ENCODE assay signal across 1 cellular context in the genomic region with DNA sequence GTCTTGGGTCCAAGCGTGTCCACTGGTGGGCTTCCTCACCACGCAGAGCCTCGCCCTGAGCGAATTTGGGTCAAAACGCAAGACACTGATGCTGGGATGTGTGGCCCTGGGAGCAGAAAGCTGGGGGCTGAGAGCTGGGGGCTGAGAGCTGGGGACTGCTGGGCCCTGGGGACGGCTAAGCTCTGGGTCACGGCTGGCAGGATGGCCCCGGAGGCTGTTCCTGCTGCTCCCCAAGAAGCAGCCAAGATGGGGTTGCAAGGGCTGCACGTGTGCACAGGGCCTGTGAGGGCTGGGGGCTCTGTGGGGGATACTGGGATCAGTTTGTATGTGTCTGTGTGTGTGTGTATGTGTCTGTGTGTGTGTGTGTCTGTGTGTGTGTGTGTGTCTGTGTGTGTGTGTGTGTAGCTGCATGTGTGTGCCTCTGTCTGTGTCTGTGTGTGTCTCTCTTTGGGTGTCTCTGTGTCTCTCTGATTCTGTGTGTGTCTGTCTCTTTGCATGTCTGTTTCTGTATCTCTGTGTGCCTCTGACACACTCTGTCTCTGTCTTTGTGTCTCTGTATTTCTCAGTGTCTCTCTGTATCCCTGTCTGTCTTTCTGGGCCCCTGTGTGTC.
A peak's percentile ranks its signal among the peaks of the same experiment; 100 is the strongest.
TF ChIP-seq lines count a peak whose summit lies in the region.

No MANE protein-coding gene starts in this region.

TF ChIP-seq in HepG2, 621 proteins besides CTCF, POLR2A, EP300 and RAD21:
- TF ChIP-seq, protein P1, sequence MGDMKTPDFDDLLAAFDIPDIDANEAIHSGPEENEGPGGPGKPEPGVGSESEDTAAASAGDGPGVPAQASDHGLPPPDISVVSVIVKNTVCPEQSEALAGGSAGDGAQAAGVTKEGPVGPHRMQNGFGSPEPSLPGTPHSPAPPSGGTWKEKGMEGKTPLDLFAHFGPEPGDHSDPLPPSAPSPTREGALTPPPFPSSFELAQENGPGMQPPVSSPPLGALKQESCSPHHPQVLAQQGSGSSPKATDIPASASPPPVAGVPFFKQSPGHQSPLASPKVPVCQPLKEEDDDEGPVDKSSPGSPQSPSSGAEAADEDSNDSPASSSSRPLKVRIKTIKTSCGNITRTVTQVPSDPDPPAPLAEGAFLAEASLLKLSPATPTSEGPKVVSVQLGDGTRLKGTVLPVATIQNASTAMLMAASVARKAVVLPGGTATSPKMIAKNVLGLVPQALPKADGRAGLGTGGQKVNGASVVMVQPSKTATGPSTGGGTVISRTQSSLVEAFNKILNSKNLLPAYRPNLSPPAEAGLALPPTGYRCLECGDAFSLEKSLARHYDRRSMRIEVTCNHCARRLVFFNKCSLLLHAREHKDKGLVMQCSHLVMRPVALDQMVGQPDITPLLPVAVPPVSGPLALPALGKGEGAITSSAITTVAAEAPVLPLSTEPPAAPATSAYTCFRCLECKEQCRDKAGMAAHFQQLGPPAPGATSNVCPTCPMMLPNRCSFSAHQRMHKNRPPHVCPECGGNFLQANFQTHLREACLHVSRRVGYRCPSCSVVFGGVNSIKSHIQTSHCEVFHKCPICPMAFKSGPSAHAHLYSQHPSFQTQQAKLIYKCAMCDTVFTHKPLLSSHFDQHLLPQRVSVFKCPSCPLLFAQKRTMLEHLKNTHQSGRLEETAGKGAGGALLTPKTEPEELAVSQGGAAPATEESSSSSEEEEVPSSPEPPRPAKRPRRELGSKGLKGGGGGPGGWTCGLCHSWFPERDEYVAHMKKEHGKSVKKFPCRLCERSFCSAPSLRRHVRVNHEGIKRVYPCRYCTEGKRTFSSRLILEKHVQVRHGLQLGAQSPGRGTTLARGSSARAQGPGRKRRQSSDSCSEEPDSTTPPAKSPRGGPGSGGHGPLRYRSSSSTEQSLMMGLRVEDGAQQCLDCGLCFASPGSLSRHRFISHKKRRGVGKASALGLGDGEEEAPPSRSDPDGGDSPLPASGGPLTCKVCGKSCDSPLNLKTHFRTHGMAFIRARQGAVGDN (CRISPR knock-in tag; IDR thresholded peaks at IDR 0.05) = peak; percentile 29; the same call in 1 of the 2 replicates
- TF ChIP-seq, protein P2, sequence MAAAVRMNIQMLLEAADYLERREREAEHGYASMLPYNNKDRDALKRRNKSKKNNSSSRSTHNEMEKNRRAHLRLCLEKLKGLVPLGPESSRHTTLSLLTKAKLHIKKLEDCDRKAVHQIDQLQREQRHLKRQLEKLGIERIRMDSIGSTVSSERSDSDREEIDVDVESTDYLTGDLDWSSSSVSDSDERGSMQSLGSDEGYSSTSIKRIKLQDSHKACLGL (CRISPR knock-in tag; IDR thresholded peaks at IDR 0.05) = no peak
- TF ChIP-seq, protein P3, sequence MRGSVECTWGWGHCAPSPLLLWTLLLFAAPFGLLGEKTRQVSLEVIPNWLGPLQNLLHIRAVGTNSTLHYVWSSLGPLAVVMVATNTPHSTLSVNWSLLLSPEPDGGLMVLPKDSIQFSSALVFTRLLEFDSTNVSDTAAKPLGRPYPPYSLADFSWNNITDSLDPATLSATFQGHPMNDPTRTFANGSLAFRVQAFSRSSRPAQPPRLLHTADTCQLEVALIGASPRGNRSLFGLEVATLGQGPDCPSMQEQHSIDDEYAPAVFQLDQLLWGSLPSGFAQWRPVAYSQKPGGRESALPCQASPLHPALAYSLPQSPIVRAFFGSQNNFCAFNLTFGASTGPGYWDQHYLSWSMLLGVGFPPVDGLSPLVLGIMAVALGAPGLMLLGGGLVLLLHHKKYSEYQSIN (CRISPR knock-in tag; IDR thresholded peaks at IDR 0.05; ENCODE audit: borderline replicate concordance) = no peak
- TF ChIP-seq ERF (CRISPR knock-in tag; IDR thresholded peaks at IDR 0.05) (no peak), SAFB2 (CRISPR knock-in tag; IDR thresholded peaks at IDR 0.05; ENCODE audit: borderline replicate concordance, low read depth) (0 out of 2 replicates have a peak, but pooled peaks have one; percentile 22), HMG20B (CRISPR knock-in tag; conservative IDR thresholded peaks at IDR 0.05) (no peak), ZNF331 (CRISPR knock-in tag; IDR thresholded peaks at IDR 0.05) (no peak), ZNF558 (CRISPR knock-in tag; IDR thresholded peaks at IDR 0.05; ENCODE audit: borderline replicate concordance) (no peak), MED1 (CRISPR knock-in tag; IDR thresholded peaks at IDR 0.05) (no peak), HDAC2 (CRISPR knock-in tag; IDR thresholded peaks at IDR 0.05) (no peak), AKAP8 (CRISPR knock-in tag; IDR thresholded peaks at IDR 0.05) (0 out of 2 replicates have a peak, but pooled peaks have one; percentile 59)
- TF ChIP-seq, protein P4, sequence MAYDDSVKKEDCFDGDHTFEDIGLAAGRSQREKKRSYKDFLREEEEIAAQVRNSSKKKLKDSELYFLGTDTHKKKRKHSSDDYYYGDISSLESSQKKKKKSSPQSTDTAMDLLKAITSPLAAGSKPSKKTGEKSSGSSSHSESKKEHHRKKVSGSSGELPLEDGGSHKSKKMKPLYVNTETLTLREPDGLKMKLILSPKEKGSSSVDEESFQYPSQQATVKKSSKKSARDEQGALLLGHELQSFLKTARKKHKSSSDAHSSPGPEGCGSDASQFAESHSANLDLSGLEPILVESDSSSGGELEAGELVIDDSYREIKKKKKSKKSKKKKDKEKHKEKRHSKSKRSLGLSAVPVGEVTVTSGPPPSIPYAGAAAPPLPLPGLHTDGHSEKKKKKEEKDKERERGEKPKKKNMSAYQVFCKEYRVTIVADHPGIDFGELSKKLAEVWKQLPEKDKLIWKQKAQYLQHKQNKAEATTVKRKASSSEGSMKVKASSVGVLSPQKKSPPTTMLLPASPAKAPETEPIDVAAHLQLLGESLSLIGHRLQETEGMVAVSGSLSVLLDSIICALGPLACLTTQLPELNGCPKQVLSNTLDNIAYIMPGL (CRISPR knock-in tag; IDR thresholded peaks at IDR 0.05; ENCODE audit: borderline replicate concordance in 1 of 2, low read depth in 1 of 2) = no peak
TF ChIP-seq in HepG2: peak in this region for 3.
